ENCODE assay signal across 9 cellular contexts in the genomic region with DNA sequence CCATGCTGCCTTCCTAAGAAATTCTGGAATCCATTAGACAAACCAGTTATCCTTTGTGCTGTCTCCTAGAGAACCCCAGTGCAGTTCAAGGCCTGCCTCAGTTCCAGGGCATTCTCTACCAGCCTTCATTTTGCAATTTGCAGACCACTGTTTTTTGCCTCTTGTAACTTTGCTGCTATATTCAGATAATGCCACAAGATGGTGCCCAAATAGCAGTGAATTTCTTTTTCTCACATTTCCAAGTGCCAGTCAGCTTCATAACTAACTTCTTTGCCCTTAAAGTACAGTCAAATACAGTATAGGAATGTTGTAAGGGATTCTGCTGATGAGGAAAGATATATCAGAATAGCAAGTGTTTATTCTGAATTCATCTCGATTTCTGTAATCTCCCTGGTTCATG. TPM values are rescaled to one million over a fixed set of nuclear protein-coding genes. Genes with fewer than 3 reads are reported as not detected.
DNase-seq lines count a peak whose midpoint lies in the region; ATAC-seq and TF ChIP-seq lines count a peak whose summit lies in the region.
"Had no signal": no experiment of that assay in that cellular context is flagged by ENCODE, and none has a peak within 500 bp of the region (broad histone marks: within the 10 kb centered on the region; RNA-seq: fewer than 3 reads in every experiment).

No MANE protein-coding gene starts in this region.

- peaks cover 20% of the 10 kb centered on the region for H3K4me1 Mint-ChIP-seq in neural crest cell

- H3K27ac Mint-ChIP-seq in neural crest cell (ENCODE audit: unreplicated experiment) = no peak overlapping the region

- TF ChIP-seq CTCF in NB4 (IDR thresholded peaks at IDR 0.05; ENCODE audit: low read depth, low read length) (peak; percentile 52), neural crest cell (conservative IDR thresholded peaks at IDR 0.05) (peak; percentile 66)

- ATAC-seq in GM19035 (IDR thresholded peaks at IDR 0.05; ENCODE audit: unreplicated experiment) = no peak
- ATAC-seq in HG02870 (IDR thresholded peaks at IDR 0.05; ENCODE audit: unreplicated experiment) = no peak

- no peaks in the 10 kb centered on the region for H3K27me3 Mint-ChIP-seq in neural crest cell (ENCODE audit: low read depth)

- DNase-seq in ELR (ENCODE audit: low read depth) = peak; percentile 45
- DNase-seq in NB4 (ENCODE audit: low read depth) = peak; percentile 61
- peak; percentile 53 for DNase-seq in dedifferentiated amniotic fluid mesenchymal stem cell (ENCODE audit: extremely low spot score)
- DNase-seq in neural crest cell (ENCODE audit: low read depth, low spot score) = no peak
- DNase-seq in stimulated activated CD4-positive, alpha-beta T cell treated with anti-CD3 and anti-CD28 coated beads, Interleukin-4, amount 100 ng/mL, for 1 hour = no peak
- no peak for DNase-seq in NCI-H2196 (lab: John Stamatoyannopoulos, UW; ENCODE audit: unreplicated experiment)

- TF ChIP-seq POLR2A in NB4 (IDR thresholded peaks at IDR 0.05; ENCODE audit: extremely low read depth, insufficient read length) = no peak

- no peak overlapping the region for H3K4me3 ChIP-seq in NB4 (ENCODE audit: low read depth, low read length)

- H3K4me3 Mint-ChIP-seq in neural crest cell = no peak overlapping the region

- peaks cover 3% of the 10 kb centered on the region for H3K36me3 Mint-ChIP-seq in neural crest cell (ENCODE audit: low read depth)

- H3K9me3 Mint-ChIP-seq in neural crest cell = no peaks in the 10 kb centered on the region

RNA-seq across cellular contexts. Expression of a gene that starts 25.2 kb away (rescaled TPM):
- total RNA-seq in neural crest cell = 1.5 and 1.7 TPM in 2 replicates
- total RNA-seq: T-helper 1 cell treated with Interleukin-12 subunit alpha and Interleukin-12 subunit beta and Interleukin-4 antibody, amounts not matched to agents 30 ng/mL and 1 ng/mL, for 36 hours had no signal

Comparison
In these comparisons a context has a peak if more than half of its experiments do, and no peak if none do; other contexts are left out.
1. DNase-seq: peak in ELR (single experiment), NB4 (single experiment) and dedifferentiated amniotic fluid mesenchymal stem cell (single experiment); none in neural crest cell (single experiment), stimulated activated CD4-positive, alpha-beta T cell treated with anti-CD3 and anti-CD28 coated beads, Interleukin-4, amount 100 ng/mL, for 1 hour (single experiment) and NCI-H2196 (single experiment).